ENCODE assay signal across 1 cellular context in the genomic region with DNA sequence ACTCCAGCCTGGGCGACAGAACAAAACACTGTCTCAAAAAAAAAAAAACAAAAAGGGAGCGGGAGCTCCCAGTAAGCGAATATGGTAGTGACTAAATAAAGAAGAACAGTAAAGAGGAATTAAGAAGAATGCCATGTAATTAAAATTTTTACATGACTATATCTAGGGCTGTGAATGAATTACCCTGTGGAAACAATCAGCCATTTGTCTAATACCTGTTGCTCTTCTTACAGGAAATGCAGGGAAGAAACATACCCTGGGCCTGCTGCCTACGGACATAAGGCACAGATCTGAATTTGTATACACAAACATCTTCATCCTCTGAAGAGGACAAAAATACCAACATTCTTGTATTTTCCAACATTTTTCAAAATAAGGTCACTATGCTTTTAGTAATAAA.
TF ChIP-seq lines count a peak whose summit lies in the region.

No MANE protein-coding gene starts in this region.

TF ChIP-seq in H1, 55 proteins besides CTCF, POLR2A, EP300 and RAD21:
- TF ChIP-seq SIN3A (conservative IDR thresholded peaks at IDR 0.05 in 1 of 2, IDR thresholded peaks at IDR 0.05 in 1 of 2; ENCODE audit: low read depth in 1 of 2, low read length in 2 of 2) (no peak), PHF8 (conservative IDR thresholded peaks at IDR 0.05; ENCODE audit: low read depth, low read length) (no peak), RFX5 (IDR thresholded peaks at IDR 0.05; ENCODE audit: borderline replicate concordance, low read depth, low read length) (no peak), FOSL1 (IDR thresholded peaks at IDR 0.05; ENCODE audit: insufficient read depth, low read depth, low read length) (no peak), BACH1 (IDR thresholded peaks at IDR 0.05; ENCODE audit: low read length) (no peak), ASH2L (IDR thresholded peaks at IDR 0.05; ENCODE audit: low read length) (no peak), RXRA (IDR thresholded peaks at IDR 0.05; ENCODE audit: insufficient read depth, low read depth, low read length) (no peak), SUZ12 (IDR thresholded peaks at IDR 0.05; ENCODE audit: low read length) (no peak), ZNF274 (IDR thresholded peaks at IDR 0.05; ENCODE audit: borderline replicate concordance, extremely low read depth, low read length) (no peak), SP4 (IDR thresholded peaks at IDR 0.05; ENCODE audit: low read length) (no peak), RBBP5 (IDR thresholded peaks at IDR 0.05; ENCODE audit: borderline replicate concordance, low read depth, low read length) (no peak)
